In the genomic region with DNA sequence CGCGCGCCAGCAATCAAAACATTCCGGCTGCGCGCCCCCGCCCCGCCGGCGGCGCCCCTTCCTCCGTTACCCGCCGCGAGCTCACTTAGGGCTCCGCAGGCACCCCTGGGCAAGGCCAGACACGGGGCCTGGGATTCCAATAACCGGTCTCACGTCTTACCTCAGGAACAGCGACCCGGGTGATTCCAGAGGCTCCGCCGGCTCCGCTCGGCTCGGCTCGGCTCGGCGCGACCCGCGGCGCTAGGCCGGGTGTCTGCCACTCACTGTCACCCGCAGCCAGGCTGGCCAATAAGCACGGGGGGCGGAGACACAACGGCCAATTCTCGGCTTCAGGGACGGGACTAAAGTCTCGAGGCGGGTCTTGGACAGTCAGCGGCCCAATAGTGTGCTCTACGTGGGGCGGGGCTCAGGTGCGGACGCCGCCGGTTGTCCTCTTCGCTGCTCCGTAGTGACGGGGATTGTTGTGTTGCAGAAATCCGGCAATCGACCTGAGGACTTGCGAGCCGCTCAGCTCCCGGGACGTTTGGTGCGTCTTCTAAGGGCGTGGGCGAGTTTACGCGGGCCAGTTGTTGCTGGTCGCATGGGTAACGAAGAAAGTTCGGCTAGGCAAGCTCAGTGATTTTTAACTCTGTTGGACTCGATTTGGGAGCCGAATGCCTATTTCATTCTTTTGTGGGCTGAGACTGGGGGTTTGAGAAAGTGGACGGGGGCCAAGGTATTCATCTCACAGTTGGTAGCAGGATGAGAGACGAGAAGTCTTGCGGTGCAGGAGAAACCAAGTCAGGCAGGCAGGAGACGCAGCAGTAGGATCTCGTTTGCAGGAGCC, we compare ENCODE assay signal across 8 cellular contexts. TPM values are rescaled to one million over a fixed set of nuclear protein-coding genes. Genes with fewer than 3 reads are reported as not detected.
DNase-seq lines count a peak whose midpoint lies in the region; ATAC-seq and TF ChIP-seq lines count a peak whose summit lies in the region.

A gene with protein sequence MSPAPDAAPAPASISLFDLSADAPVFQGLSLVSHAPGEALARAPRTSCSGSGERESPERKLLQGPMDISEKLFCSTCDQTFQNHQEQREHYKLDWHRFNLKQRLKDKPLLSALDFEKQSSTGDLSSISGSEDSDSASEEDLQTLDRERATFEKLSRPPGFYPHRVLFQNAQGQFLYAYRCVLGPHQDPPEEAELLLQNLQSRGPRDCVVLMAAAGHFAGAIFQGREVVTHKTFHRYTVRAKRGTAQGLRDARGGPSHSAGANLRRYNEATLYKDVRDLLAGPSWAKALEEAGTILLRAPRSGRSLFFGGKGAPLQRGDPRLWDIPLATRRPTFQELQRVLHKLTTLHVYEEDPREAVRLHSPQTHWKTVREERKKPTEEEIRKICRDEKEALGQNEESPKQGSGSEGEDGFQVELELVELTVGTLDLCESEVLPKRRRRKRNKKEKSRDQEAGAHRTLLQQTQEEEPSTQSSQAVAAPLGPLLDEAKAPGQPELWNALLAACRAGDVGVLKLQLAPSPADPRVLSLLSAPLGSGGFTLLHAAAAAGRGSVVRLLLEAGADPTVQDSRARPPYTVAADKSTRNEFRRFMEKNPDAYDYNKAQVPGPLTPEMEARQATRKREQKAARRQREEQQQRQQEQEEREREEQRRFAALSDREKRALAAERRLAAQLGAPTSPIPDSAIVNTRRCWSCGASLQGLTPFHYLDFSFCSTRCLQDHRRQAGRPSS (plus strand): TSS at position 432 of the 826 bp plus-strand sequence. CDS start 452 bp downstream, outside the sequence.
A gene with protein sequence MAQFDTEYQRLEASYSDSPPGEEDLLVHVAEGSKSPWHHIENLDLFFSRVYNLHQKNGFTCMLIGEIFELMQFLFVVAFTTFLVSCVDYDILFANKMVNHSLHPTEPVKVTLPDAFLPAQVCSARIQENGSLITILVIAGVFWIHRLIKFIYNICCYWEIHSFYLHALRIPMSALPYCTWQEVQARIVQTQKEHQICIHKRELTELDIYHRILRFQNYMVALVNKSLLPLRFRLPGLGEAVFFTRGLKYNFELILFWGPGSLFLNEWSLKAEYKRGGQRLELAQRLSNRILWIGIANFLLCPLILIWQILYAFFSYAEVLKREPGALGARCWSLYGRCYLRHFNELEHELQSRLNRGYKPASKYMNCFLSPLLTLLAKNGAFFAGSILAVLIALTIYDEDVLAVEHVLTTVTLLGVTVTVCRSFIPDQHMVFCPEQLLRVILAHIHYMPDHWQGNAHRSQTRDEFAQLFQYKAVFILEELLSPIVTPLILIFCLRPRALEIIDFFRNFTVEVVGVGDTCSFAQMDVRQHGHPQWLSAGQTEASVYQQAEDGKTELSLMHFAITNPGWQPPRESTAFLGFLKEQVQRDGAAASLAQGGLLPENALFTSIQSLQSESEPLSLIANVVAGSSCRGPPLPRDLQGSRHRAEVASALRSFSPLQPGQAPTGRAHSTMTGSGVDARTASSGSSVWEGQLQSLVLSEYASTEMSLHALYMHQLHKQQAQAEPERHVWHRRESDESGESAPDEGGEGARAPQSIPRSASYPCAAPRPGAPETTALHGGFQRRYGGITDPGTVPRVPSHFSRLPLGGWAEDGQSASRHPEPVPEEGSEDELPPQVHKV (minus strand): TSS at position 262 of the 826 bp plus-strand sequence. CDS start 1,612 bp downstream, outside the sequence.

- H3K9me3 Mint-ChIP-seq in activated CD4-positive, alpha-beta T cell treated with anti-CD3 and anti-CD28 coated beads, Interleukin-2, amount 10 ng/mL, durations not matched to agents 7 days and 5 days: no peaks in the 10 kb centered on the region

- DNase-seq in NCI-H69 (lab: John Stamatoyannopoulos, UW) (peak; percentile 97), coronary artery (ENCODE audit: low spot score) (peak; percentile 100), left colon (peak; percentile 98 to 99)
- DNase-seq in activated CD4-positive, alpha-beta T cell treated with anti-CD3 and anti-CD28 coated beads, Interleukin-2, amount 10 ng/mL, durations not matched to agents 7 days and 5 days: peak; percentile 100
- DNase-seq in stimulated activated CD4-positive, alpha-beta T cell treated with anti-CD3 and anti-CD28 coated beads, Interleukin-1b, Interleukin-23, amount 100 ng/mL, for 48 hours: peak; percentile 99

- peaks cover 51% of the 10 kb centered on the region for H4K20me1 ChIP-seq in BLaER1

- CTCF ChIA-PET in activated CD4-positive, alpha-beta T cell treated with anti-CD3 and anti-CD28 coated beads, Interleukin-2, amount 10 ng/mL, durations not matched to agents 7 days and 5 days (lab: Charles Lee): interaction anchor here (0.7 to 2.2 kb wide), 10 partner anchors 12 to 159 kb away, joined by 3 to 14 read pairs (median 4); partner anchors contain the start of genes CNPPD1, GLB1L and STK16

- POLR2A ChIA-PET in activated CD4-positive, alpha-beta T cell treated with anti-CD3 and anti-CD28 coated beads, Interleukin-2, amount 10 ng/mL, durations not matched to agents 7 days and 5 days (lab: Charles Lee): interaction anchor here (0.8 to 1.2 kb wide), 4 partner anchors 11 to 23 kb away, joined by 3 read pairs; partner anchors contain the start of genes ABCB6 and ZFAND2B

- H3K4me3 Mint-ChIP-seq in activated CD4-positive, alpha-beta T cell treated with anti-CD3 and anti-CD28 coated beads, Interleukin-2, amount 10 ng/mL, durations not matched to agents 7 days and 5 days: peak within 1 kb of the TSS; percentile 98

- no peak for TF ChIP-seq CTCF in coronary artery (IDR thresholded peaks at IDR 0.05)

- H3K27ac ChIP-seq in BLaER1: peak within 1 kb of the TSS; percentile 84
- H3K27ac ChIP-seq in coronary artery: peak within 1 kb of the TSS; percentile 91 to 96

- H3K4me3 ChIP-seq in BLaER1 (peak within 1 kb of the TSS; percentile 86), coronary artery (peak within 1 kb of the TSS; percentile 86)

- no peaks in the 10 kb centered on the region for H3K27me3 ChIP-seq in BLaER1

- peaks cover 62% of the 10 kb centered on the region for H3K36me3 Mint-ChIP-seq in activated CD4-positive, alpha-beta T cell treated with anti-CD3 and anti-CD28 coated beads, Interleukin-2, amount 10 ng/mL, durations not matched to agents 7 days and 5 days (ENCODE audit: low read depth)

- no peaks in the 10 kb centered on the region for H3K9me3 ChIP-seq in BLaER1

- peak within 1 kb of the TSS; percentile 88 for H3K9ac ChIP-seq in BLaER1

- peak within 1 kb of the TSS; percentile 100 for H3K27ac Mint-ChIP-seq in activated CD4-positive, alpha-beta T cell treated with anti-CD3 and anti-CD28 coated beads, Interleukin-2, amount 10 ng/mL, durations not matched to agents 7 days and 5 days

- intact Hi-C loops in left colon (cut with DNase I, micrococcal nuclease): no loop called here

- H3K27me3 Mint-ChIP-seq in activated CD4-positive, alpha-beta T cell treated with anti-CD3 and anti-CD28 coated beads, Interleukin-2, amount 10 ng/mL, durations not matched to agents 7 days and 5 days: no peaks in the 10 kb centered on the region

- H3K4me1 ChIP-seq in BLaER1: peaks cover 58% of the 10 kb centered on the region

- H3K36me3 ChIP-seq in BLaER1: peaks cover 48% of the 10 kb centered on the region

- H3K4me2 ChIP-seq in BLaER1: peak within 1 kb of the TSS; percentile 97

- ATAC-seq in GM19328 (IDR thresholded peaks at IDR 0.05; ENCODE audit: unreplicated experiment) (peak; percentile 98), HG03520 (IDR thresholded peaks at IDR 0.05; ENCODE audit: unreplicated experiment) (peak; percentile 89), left colon (peak; percentile 93)

- H3K4me1 Mint-ChIP-seq in activated CD4-positive, alpha-beta T cell treated with anti-CD3 and anti-CD28 coated beads, Interleukin-2, amount 10 ng/mL, durations not matched to agents 7 days and 5 days: peaks cover 60% of the 10 kb centered on the region

RNA-seq across cellular contexts. Expression of the first gene that starts in this region (rescaled TPM):
- 100 to 1,000 TPM in 1 of 2 experiments, 10 to 100 TPM in 1; 92.0 to 100 TPM for total RNA-seq in activated CD4-positive, alpha-beta T cell treated with anti-CD3 and anti-CD28 coated beads, Interleukin-2, amount 10 ng/mL, durations not matched to agents 7 days and 5 days
- 10 to 100 TPM; 33.8 to 40.9 TPM for total RNA-seq in left colon

RNA-seq across cellular contexts. Expression of the second gene that starts in this region (rescaled TPM):
- 10 to 100 TPM; 48.5 to 52.9 TPM for total RNA-seq in activated CD4-positive, alpha-beta T cell treated with anti-CD3 and anti-CD28 coated beads, Interleukin-2, amount 10 ng/mL, durations not matched to agents 7 days and 5 days
- total RNA-seq in left colon: 10 to 100 TPM; 60.2 to 66.0 TPM

Comparison
In these comparisons a context has a peak if more than half of its experiments do, and no peak if none do; other contexts are left out.
1. Peak in every context shown above with its lines: DNase-seq, ATAC-seq, H3K4me3 ChIP-seq and H3K27ac ChIP-seq.